Comparison of ENCODE assay signal across 14 cellular contexts in genomic region chr15:58522865-58523264, GRCh38.
DNase-seq lines count a peak whose midpoint lies in the region; ATAC-seq and TF ChIP-seq lines count a peak whose summit lies in the region.
"Had no signal": no experiment of that assay in that cellular context is flagged by ENCODE, and none has a peak within 500 bp of the region (broad histone marks: within the 10 kb centered on the region; RNA-seq: fewer than 3 reads in every experiment).

No MANE protein-coding gene starts in this region.

- ATAC-seq in foreskin keratinocyte (no peak), HG02642 (IDR thresholded peaks at IDR 0.05; ENCODE audit: poor library complexity, unreplicated experiment) (no peak), HG02798 (IDR thresholded peaks at IDR 0.05; ENCODE audit: poor library complexity, unreplicated experiment) (no peak)
- ATAC-seq: activated T-helper 17 cell treated with anti-CD3 and anti-CD28 coated beads, Interleukin-2, amount 50 U/mL, for 72 hours had no signal

- no peak for TF ChIP-seq POLR2A in prostate gland (IDR thresholded peaks at IDR 0.05)

- TF ChIP-seq CTCF in foreskin keratinocyte (conservative IDR thresholded peaks at IDR 0.05) (no peak), prostate gland (IDR thresholded peaks at IDR 0.05) (no peak)

- H3K4me1 ChIP-seq in BLaER1 treated with 17β-estradiol and CSF1 and Interleukin-3, amounts not matched to agents 10 nM and 100 nM: peaks cover 54 to 100% (median 92%) of the 10 kb centered on the region in 10 experiments
- H3K4me1 ChIP-seq in foreskin keratinocyte: peaks cover 16% of the 10 kb centered on the region
- no peaks in the 10 kb centered on the region for H3K4me1 ChIP-seq in prostate gland (replicated peaks)

- no peaks in the 10 kb centered on the region for H3K27me3 ChIP-seq in BLaER1 treated with 17β-estradiol and CSF1 and Interleukin-3, amounts not matched to agents 10 nM and 100 nM
- H3K27me3 ChIP-seq in foreskin keratinocyte: no peaks in the 10 kb centered on the region
- no peaks in the 10 kb centered on the region for H3K27me3 ChIP-seq in prostate gland (replicated peaks; ENCODE audit: insufficient read depth)

- no peaks in the 10 kb centered on the region; a peak in 1 of 22 replicates for H3K9me3 ChIP-seq in BLaER1 treated with 17β-estradiol and CSF1 and Interleukin-3, amounts not matched to agents 10 nM and 100 nM (replicated peaks in 1 of 11)
- H3K9me3 ChIP-seq in prostate gland: no peaks in the 10 kb centered on the region

- intact Hi-C loops in prostate gland (cut with DNase I): no loop called here

- peak overlapping the region; percentile 55 to 88 (median 85); a peak in 20 of 22 replicates for H3K9ac ChIP-seq in BLaER1 treated with 17β-estradiol and CSF1 and Interleukin-3, amounts not matched to agents 10 nM and 100 nM

- H4K20me1 ChIP-seq in BLaER1 treated with 17β-estradiol and CSF1 and Interleukin-3, amounts not matched to agents 10 nM and 100 nM: no peaks in the 10 kb centered on the region

- H3K36me3 ChIP-seq in BLaER1 treated with 17β-estradiol and CSF1 and Interleukin-3, amounts not matched to agents 10 nM and 100 nM: no peaks in the 10 kb centered on the region
- H3K36me3 ChIP-seq in prostate gland: no peaks in the 10 kb centered on the region

- 54% methylated on average over 9 of the region's 9 CpGs for WGBS in prostate gland

- H3K4me3 ChIP-seq in BLaER1 treated with 17β-estradiol and CSF1 and Interleukin-3, amounts not matched to agents 10 nM and 100 nM: no peak overlapping the region
- no peak overlapping the region for H3K4me3 ChIP-seq in prostate gland

- H3K4me2 ChIP-seq in BLaER1 treated with 17β-estradiol and CSF1 and Interleukin-3, amounts not matched to agents 10 nM and 100 nM: peak overlapping the region; percentile 85 to 98 (median 94)

- DNase-seq in NCI-H1694 (lab: John Stamatoyannopoulos, UW) (peak; percentile 9), foreskin keratinocyte (no peak), occipital lobe (lab: John Stamatoyannopoulos, UW) (peak; percentile 43), NCI-H1436 (lab: John Stamatoyannopoulos, UW) (no peak), prostate gland (ENCODE audit: low spot score) (no peak)
- DNase-seq: activated CD4-positive, alpha-beta T cell treated with anti-CD3 and anti-CD28 coated beads, Interleukin-2, amount 10 ng/mL, durations not matched to agents 24 days and 14 days; OCI-M1; stimulated activated CD4-positive, alpha-beta T cell treated with anti-CD3 and anti-CD28 coated beads, Interleukin-4, amount 100 ng/mL, for 24 hours; stimulated activated naive CD4-positive, alpha-beta T cell had no signal

- H3K27ac ChIP-seq in BLaER1 treated with 17β-estradiol and CSF1 and Interleukin-3, amounts not matched to agents 10 nM and 100 nM: peak overlapping the region; percentile 60 to 97 (median 94)
- peak overlapping the region; percentile 40 for H3K27ac ChIP-seq in foreskin keratinocyte
- H3K27ac ChIP-seq in prostate gland: peak overlapping the region in 1 of 2 donors; percentile 2
- H3K27ac ChIP-seq: C4-2B had no signal

Comparison
In these comparisons a context has a peak if more than half of its experiments do, and no peak if none do; other contexts are left out.
1. DNase-seq: peak in NCI-H1694 (single experiment) and occipital lobe (single experiment); none in foreskin keratinocyte (0 of 2), NCI-H1436 (single experiment) and prostate gland (single experiment).